In the genomic region with DNA sequence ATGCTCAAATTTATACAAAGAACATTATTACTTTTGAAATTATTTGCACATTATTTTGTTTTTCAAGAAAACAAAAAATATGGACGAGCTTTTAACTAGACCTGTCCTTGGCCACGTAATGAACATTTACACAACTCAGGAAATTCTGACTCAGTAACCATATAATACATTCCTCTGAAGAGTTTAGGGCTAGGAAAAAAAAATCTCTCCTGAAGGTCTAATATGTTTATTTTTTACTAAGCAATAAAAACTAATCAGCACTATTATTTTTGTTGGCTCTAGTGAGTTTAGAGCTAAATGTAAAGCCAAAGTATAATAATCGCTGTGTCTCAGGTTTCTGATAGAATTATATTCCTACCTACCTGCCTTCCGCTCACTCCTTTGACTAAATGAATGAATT, we compare ENCODE assay signal across 29 cellular contexts.
DNase-seq lines count a peak whose midpoint lies in the region; ATAC-seq and TF ChIP-seq lines count a peak whose summit lies in the region.
"Had no signal": no experiment of that assay in that cellular context is flagged by ENCODE, and none has a peak within 500 bp of the region (broad histone marks: within the 10 kb centered on the region; RNA-seq: fewer than 3 reads in every experiment).

No MANE protein-coding gene starts in this region.

- no peak overlapping the region for H2BK15ac ChIP-seq in mesenchymal stem cell (ENCODE audit: low read depth, poor library complexity, severe bottlenecking)

- WGBS in mesenchymal stem cell: 10% methylated on average over 2 of the region's 4 CpGs

- peak; percentile 78 for DNase-seq in AG09309 (ENCODE audit: low read depth)
- DNase-seq in M059J (ENCODE audit: low read depth): peak; percentile 88
- DNase-seq in cardiac fibroblast (ENCODE audit: low read depth in 2 of 2): peak; percentile 77 to 93
- peak; percentile 85 for DNase-seq in mesenchymal stem cell
- no peak for DNase-seq in activated CD8-positive, alpha-beta T cell treated with anti-CD3 and anti-CD28 coated beads, Interleukin-2, amount 10 ng/mL, durations not matched to agents 7 days and 5 days
- DNase-seq in mucosa of descending colon: no peak
- DNase-seq in NCI-H748 treated with DMSO at 0.1 percent for 48 hours (lab: John Stamatoyannopoulos, UW): no peak
- DNase-seq: activated CD4-positive, CD25-positive, alpha-beta regulatory T cell treated with anti-CD3 and anti-CD28 coated beads, Interleukin-2, amount 50 U/mL, for 72 hours; activated naive CD4-positive, alpha-beta T cell treated with anti-CD3 and anti-CD28 coated beads for 36 hours; activated T-cell treated with anti-CD3 and anti-CD28 coated beads, Interleukin-2, amount 50 U/mL, for 24 hours; aorta; CD8-positive, alpha-beta T cell; colonic mucosa; DMS79; foreskin keratinocyte; hypothalamus; islet precursor cell; lower lobe of right lung; NCI-H1694; NCI-H2171 treated with DMSO at 0.1 percent for 48 hours; NCI-H526 treated with DMSO at 0.1 percent for 48 hours; ovary; right lobe of liver; Right ventricle myocardium superior; SW 1271 had no signal

- H3K36me3 ChIP-seq in mesenchymal stem cell (ENCODE audit: control insufficient read depth in 1 of 2, insufficient read depth in 2 of 2, low read depth in 1 of 2, low read length in 2 of 2) (peaks cover 3 to 76% of the 10 kb centered on the region in 2 experiments), mucosa of descending colon (ENCODE audit: low read depth) (no peaks in the 10 kb centered on the region)
- H3K36me3 ChIP-seq: colonic mucosa, HAP-1, ovary had no signal

- no peaks in the 10 kb centered on the region for H3K9me3 Mint-ChIP-seq in activated CD8-positive, alpha-beta T cell treated with anti-CD3 and anti-CD28 coated beads, Interleukin-2, amount 10 ng/mL, durations not matched to agents 7 days and 5 days (ENCODE audit: insufficient read depth)
- H3K9me3 Mint-ChIP-seq: activated naive CD4-positive, alpha-beta T cell treated with anti-CD3 and anti-CD28 coated beads for 36 hours; activated T-cell treated with anti-CD3 and anti-CD28 coated beads, Interleukin-2, amount 50 U/mL, for 24 hours; CD8-positive, alpha-beta T cell had no signal

- H4K91ac ChIP-seq in mesenchymal stem cell (ENCODE audit: low read length): no peak overlapping the region

- H2BK12ac ChIP-seq in mesenchymal stem cell (ENCODE audit: low read length in 2 of 2): no peak overlapping the region

- TF ChIP-seq CTCF in AG09309 (IDR thresholded peaks at IDR 0.05; ENCODE audit: control insufficient read depth, insufficient read depth, low read depth, low read length, missing control alignments): no peak
- no peak for TF ChIP-seq CTCF in cardiac fibroblast (IDR thresholded peaks at IDR 0.05; ENCODE audit: low read depth, low read length)
- TF ChIP-seq CTCF in mucosa of descending colon (IDR thresholded peaks at IDR 0.05): no peak

- no peak for ATAC-seq in activated CD8-positive, alpha-beta T cell treated with anti-CD3 and anti-CD28 coated beads, Interleukin-2, amount 10 ng/mL, durations not matched to agents 7 days and 5 days
- ATAC-seq in mucosa of descending colon (no peak), HG03439 (IDR thresholded peaks at IDR 0.05; ENCODE audit: unreplicated experiment) (no peak)
- ATAC-seq: CD8-positive, alpha-beta T cell; foreskin keratinocyte; lower lobe of right lung; right lobe of liver had no signal

- no peak overlapping the region for H4K8ac ChIP-seq in mesenchymal stem cell (ENCODE audit: low read length)

- no peak overlapping the region for H3K4me3 ChIP-seq in AG09309 (ENCODE audit: control insufficient read depth, low read depth, low read length)
- H3K4me3 ChIP-seq in cardiac fibroblast (replicated peaks in 1 of 2; ENCODE audit: low read depth in 2 of 2, low read length in 2 of 2): no peak overlapping the region
- H3K4me3 ChIP-seq in mesenchymal stem cell (ENCODE audit: insufficient read depth in 1 of 2, low read depth in 1 of 2, low read length in 2 of 2): no peak overlapping the region
- H3K4me3 ChIP-seq in mucosa of descending colon: no peak overlapping the region
- H3K4me3 ChIP-seq: colonic mucosa, HAP-1, lower lobe of right lung, ovary, right lobe of liver, suprapubic skin, vagina had no signal

- no peaks in the 10 kb centered on the region for H3K9me3 ChIP-seq in mesenchymal stem cell (ENCODE audit: control insufficient read depth, low read length)
- no peaks in the 10 kb centered on the region for H3K9me3 ChIP-seq in mucosa of descending colon
- H3K9me3 ChIP-seq: colonic mucosa, HAP-1, lower lobe of right lung, ovary, right lobe of liver, suprapubic skin, vagina had no signal

- H3K23ac ChIP-seq in mesenchymal stem cell (ENCODE audit: low read length in 2 of 2): no peak overlapping the region

- H3K4me1 ChIP-seq in mesenchymal stem cell (ENCODE audit: control insufficient read depth, insufficient read depth, low read depth, low read length) (peaks cover 5% of the 10 kb centered on the region), mucosa of descending colon (ENCODE audit: low read depth) (no peaks in the 10 kb centered on the region)
- H3K4me1 ChIP-seq: colonic mucosa, lower lobe of right lung, suprapubic skin, vagina had no signal

- no peak overlapping the region for H3K4me2 ChIP-seq in mesenchymal stem cell (ENCODE audit: low read length, poor library complexity, severe bottlenecking)

- H3K14ac ChIP-seq in mesenchymal stem cell (ENCODE audit: low read length in 2 of 2): no peak overlapping the region

- H3K27me3 Mint-ChIP-seq in activated CD8-positive, alpha-beta T cell treated with anti-CD3 and anti-CD28 coated beads, Interleukin-2, amount 10 ng/mL, durations not matched to agents 7 days and 5 days (ENCODE audit: low read depth): no peaks in the 10 kb centered on the region
- H3K27me3 Mint-ChIP-seq: activated T-cell treated with anti-CD3 and anti-CD28 coated beads, Interleukin-2, amount 50 U/mL, for 24 hours had no signal

- no peak overlapping the region for H2BK120ac ChIP-seq in mesenchymal stem cell (ENCODE audit: low read depth, low read length)

- H3K27me3 ChIP-seq in mesenchymal stem cell (ENCODE audit: control insufficient read depth in 1 of 2, insufficient read depth in 1 of 2, low read length in 2 of 2): no peaks in the 10 kb centered on the region
- H3K27me3 ChIP-seq: colonic mucosa, foreskin keratinocyte, ovary, right lobe of liver, suprapubic skin, vagina had no signal

- H3K4me3 Mint-ChIP-seq in activated CD8-positive, alpha-beta T cell treated with anti-CD3 and anti-CD28 coated beads, Interleukin-2, amount 10 ng/mL, durations not matched to agents 7 days and 5 days: no peak overlapping the region
- H3K4me3 Mint-ChIP-seq: activated naive CD4-positive, alpha-beta T cell treated with anti-CD3 and anti-CD28 coated beads for 36 hours; activated T-cell treated with anti-CD3 and anti-CD28 coated beads, Interleukin-2, amount 50 U/mL, for 24 hours; CD8-positive, alpha-beta T cell had no signal

- H3K4ac ChIP-seq in mesenchymal stem cell (ENCODE audit: low read depth in 1 of 2, low read length in 2 of 2): no peak overlapping the region

- no peak overlapping the region for H3K9ac ChIP-seq in mesenchymal stem cell (ENCODE audit: low read length)

- H2AFZ ChIP-seq in mesenchymal stem cell (ENCODE audit: low read depth, low read length): no peak overlapping the region

- no peak overlapping the region for H3K18ac ChIP-seq in mesenchymal stem cell (ENCODE audit: low read depth in 1 of 2, low read length in 2 of 2)

- POLR2A ChIA-PET in activated CD8-positive, alpha-beta T cell treated with anti-CD3 and anti-CD28 coated beads, Interleukin-2, amount 10 ng/mL, durations not matched to agents 7 days and 5 days (lab: Charles Lee): no interaction called here

- H3K4me1 Mint-ChIP-seq in activated CD8-positive, alpha-beta T cell treated with anti-CD3 and anti-CD28 coated beads, Interleukin-2, amount 10 ng/mL, durations not matched to agents 7 days and 5 days (ENCODE audit: low read depth): peaks cover 4% of the 10 kb centered on the region

- no peak overlapping the region for H2BK5ac ChIP-seq in mesenchymal stem cell (ENCODE audit: low read depth, low read length, poor library complexity, severe bottlenecking)

- H3K27ac ChIP-seq in mesenchymal stem cell (ENCODE audit: low read length, poor library complexity, severe bottlenecking): peak overlapping the region; percentile 90
- H3K27ac ChIP-seq: colonic mucosa, foreskin keratinocyte, lower lobe of right lung, ovary, right lobe of liver, suprapubic skin, vagina had no signal

- intact Hi-C loops in mucosa of descending colon (cut with DNase I, micrococcal nuclease): no loop called here

- peaks cover 3% of the 10 kb centered on the region for H3K36me3 Mint-ChIP-seq in activated CD8-positive, alpha-beta T cell treated with anti-CD3 and anti-CD28 coated beads, Interleukin-2, amount 10 ng/mL, durations not matched to agents 7 days and 5 days (ENCODE audit: low read depth)

- CTCF ChIA-PET in activated CD8-positive, alpha-beta T cell treated with anti-CD3 and anti-CD28 coated beads, Interleukin-2, amount 10 ng/mL, durations not matched to agents 7 days and 5 days (lab: Charles Lee): interaction anchor here (0.8 kb wide), 1 partner anchor 10 kb away, joined by 4 read pairs; no protein-coding TSS in a partner anchor

- H3K79me1 ChIP-seq in mesenchymal stem cell (replicated peaks; ENCODE audit: low read length, poor library complexity, severe bottlenecking): peaks cover 9% of the 10 kb centered on the region

- H3K27ac Mint-ChIP-seq in activated CD8-positive, alpha-beta T cell treated with anti-CD3 and anti-CD28 coated beads, Interleukin-2, amount 10 ng/mL, durations not matched to agents 7 days and 5 days: no peak overlapping the region
- H3K27ac Mint-ChIP-seq: activated naive CD4-positive, alpha-beta T cell treated with anti-CD3 and anti-CD28 coated beads for 36 hours; activated T-cell treated with anti-CD3 and anti-CD28 coated beads, Interleukin-2, amount 50 U/mL, for 24 hours; CD8-positive, alpha-beta T cell had no signal

- no peak overlapping the region for H2AK5ac ChIP-seq in mesenchymal stem cell (ENCODE audit: low read length, severe bottlenecking)

Comparison
In these comparisons a context has a peak if more than half of its experiments do, and no peak if none do; other contexts are left out.
1. DNase-seq: peak in AG09309 (single experiment), M059J (single experiment), cardiac fibroblast (2 of 2) and mesenchymal stem cell (single experiment); none in activated CD8-positive, alpha-beta T cell treated with anti-CD3 and anti-CD28 coated beads, Interleukin-2, amount 10 ng/mL, durations not matched to agents 7 days and 5 days (single experiment), mucosa of descending colon (0 of 3) and NCI-H748 treated with DMSO at 0.1 percent for 48 hours (single experiment).